Comparison of ENCODE assay signal across 1 cellular context in the genomic region with DNA sequence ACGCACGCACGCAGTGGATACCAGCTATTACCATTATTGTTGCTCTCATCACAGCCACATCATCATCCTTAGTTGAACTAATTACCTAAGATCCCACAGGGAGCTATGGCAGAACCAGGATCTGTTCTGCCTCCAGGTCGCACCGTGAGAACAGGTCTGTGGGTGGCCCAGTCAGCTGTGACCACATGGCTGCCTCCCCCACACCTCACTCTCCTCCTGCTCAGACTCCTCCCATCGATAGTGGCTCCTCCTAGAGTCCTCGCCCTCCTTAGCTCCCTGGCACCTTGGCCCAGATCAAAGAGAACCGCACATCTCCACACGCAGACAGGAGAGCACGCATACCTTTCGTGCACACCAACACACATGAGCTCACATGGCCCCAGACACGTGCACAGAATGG.
TF ChIP-seq lines count a peak whose summit lies in the region.

No MANE protein-coding gene starts in this region.

TF ChIP-seq in HCT116, 20 proteins besides CTCF, POLR2A, EP300 and RAD21:
- TF ChIP-seq EGR1 (IDR thresholded peaks at IDR 0.05; ENCODE audit: low read depth) = no peak
- TF ChIP-seq ZBTB33 (IDR thresholded peaks at IDR 0.05; ENCODE audit: extremely low read depth, insufficient replicate concordance, low read length) = no peak
- no peak for TF ChIP-seq ZNF274 (IDR thresholded peaks at IDR 0.05; ENCODE audit: low read depth, low read length)
- TF ChIP-seq EZH2 (IDR thresholded peaks at IDR 0.05) = no peak
- no peak for TF ChIP-seq ELF1 (IDR thresholded peaks at IDR 0.05; ENCODE audit: borderline replicate concordance, low read depth)
- no peak for TF ChIP-seq JUND (IDR thresholded peaks at IDR 0.05)
- no peak for TF ChIP-seq CBX3 (IDR thresholded peaks at IDR 0.05; ENCODE audit: low read depth)
- no peak for TF ChIP-seq ATF3 (IDR thresholded peaks at IDR 0.05)
- no peak for TF ChIP-seq TCF7L2 (IDR thresholded peaks at IDR 0.05; ENCODE audit: borderline replicate concordance, extremely low read depth, insufficient read depth, insufficient read length)
- no peak for TF ChIP-seq SIN3A (IDR thresholded peaks at IDR 0.05; ENCODE audit: low read depth)
- TF ChIP-seq REST (IDR thresholded peaks at IDR 0.05; ENCODE audit: low read depth) = no peak
- TF ChIP-seq ZFX (IDR thresholded peaks at IDR 0.05) = no peak
- TF ChIP-seq SP1 (IDR thresholded peaks at IDR 0.05; ENCODE audit: low read depth) = no peak
- TF ChIP-seq YY1 (IDR thresholded peaks at IDR 0.05; ENCODE audit: extremely low read depth, insufficient replicate concordance, low read depth, low read length) = no peak
- TF ChIP-seq EZH2phosphoT487 (IDR thresholded peaks at IDR 0.05; ENCODE audit: borderline replicate concordance) = no peak
- TF ChIP-seq, protein P1, sequence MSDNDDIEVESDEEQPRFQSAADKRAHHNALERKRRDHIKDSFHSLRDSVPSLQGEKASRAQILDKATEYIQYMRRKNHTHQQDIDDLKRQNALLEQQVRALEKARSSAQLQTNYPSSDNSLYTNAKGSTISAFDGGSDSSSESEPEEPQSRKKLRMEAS (IDR thresholded peaks at IDR 0.05) = no peak
- no peak for TF ChIP-seq POLR2AphosphoS5 (IDR thresholded peaks at IDR 0.05; ENCODE audit: low read depth, low read length)
- no peak for TF ChIP-seq FOSL1 (IDR thresholded peaks at IDR 0.05; ENCODE audit: low read depth)
TF ChIP-seq in HCT116: peak in this region for 0.
